In genomic region chr5:90528704-90529233, GRCh38 we compare ENCODE assay signal across 7 cellular contexts. TPM values are rescaled to one million over a fixed set of nuclear protein-coding genes. Genes with fewer than 3 reads are reported as not detected.
DNase-seq lines count a peak whose midpoint lies in the region; ATAC-seq and TF ChIP-seq lines count a peak whose summit lies in the region.

No MANE protein-coding gene starts in this region.

- H3K9me2 ChIP-seq in PC-9 (ENCODE audit: insufficient read depth) = no peaks in the 10 kb centered on the region

- no peak overlapping the region; a peak in 1 of 7 replicates for H3K27ac Mint-ChIP-seq in H9

- H3K18ac ChIP-seq in H9 (ENCODE audit: insufficient read length, low read depth, low read length) = no peak overlapping the region

- H4K20me1 ChIP-seq in H9 (ENCODE audit: control insufficient read depth, insufficient read depth, insufficient read length) = no peaks in the 10 kb centered on the region
- no peaks in the 10 kb centered on the region; the same call in 1 of the 2 replicates for H4K20me1 ChIP-seq in PC-9 (ENCODE audit: insufficient read depth)

- no peak overlapping the region for H2AFZ ChIP-seq in H9 (ENCODE audit: low read length)
- H2AFZ ChIP-seq in PC-9 = peak overlapping the region; percentile 94

- no peak overlapping the region for H3T11ph ChIP-seq in H9 (ENCODE audit: low read length)

- H2BK12ac ChIP-seq in H9 (ENCODE audit: insufficient read length, low read depth, low read length) = no peak overlapping the region

- WGBS in H9 (ENCODE audit: extremely low coverage, insufficient read length, low lambda C conversion rate) = no CpG with 5 or more reads among the region's 17 CpGs
- 0% methylated on average over 17 of the region's 17 CpGs for WGBS in right lobe of liver (ENCODE audit: insufficient coverage, low coverage, low lambda C conversion rate, missing lambda C conversion rate)

- H4K8ac ChIP-seq in H9 (replicated peaks; ENCODE audit: insufficient read length, low read depth, low read length) = no peak overlapping the region

- H3K4me3 Mint-ChIP-seq in H9 = peak overlapping the region; percentile 93 to 96

- peaks cover 20 to 29% of the 10 kb centered on the region in 2 experiments for H3K4me1 Mint-ChIP-seq in H9

- TF ChIP-seq CTCF in H9 (conservative IDR thresholded peaks at IDR 0.05) (no peak), PC-9 (conservative IDR thresholded peaks at IDR 0.05) (no peak), cardiac fibroblast (IDR thresholded peaks at IDR 0.05; ENCODE audit: low read depth, low read length) (no peak), right lobe of liver (IDR thresholded peaks at IDR 0.05) (no peak)

- no peak overlapping the region for H2BK15ac ChIP-seq in H9 (ENCODE audit: low read depth, low read length)

- no peak overlapping the region for H3K4ac ChIP-seq in H9 (ENCODE audit: low read depth, low read length)

- H2AK5ac ChIP-seq in H9 (ENCODE audit: insufficient read length, low read length) = no peak overlapping the region

- ATAC-seq in right lobe of liver = peak in 1 of 4 donors; percentile 1

- peaks cover 5 to 21% (median 8%) of the 10 kb centered on the region in 3 experiments; a peak in 6 of 7 replicates for H3K36me3 Mint-ChIP-seq in H9 (ENCODE audit: insufficient read depth in 1 of 3, low read depth in 3 of 3)

- no peak overlapping the region for H2BK20ac ChIP-seq in H9 (ENCODE audit: low read depth, low read length, poor library complexity, severe bottlenecking)

- no peak overlapping the region for H3K56ac ChIP-seq in H9 (ENCODE audit: insufficient read length, low read depth, low read length)

- H3K4me3 ChIP-seq in GM08714 (ENCODE audit: low read length) (peak overlapping the region; percentile 99), PC-9 (peak overlapping the region; percentile 82), cardiac fibroblast (replicated peaks in 1 of 2; ENCODE audit: low read depth in 2 of 2, low read length in 2 of 2) (peak overlapping the region; percentile 81 to 95), right lobe of liver (peak overlapping the region; percentile 83 to 86 (median 85))

- peaks cover 10% of the 10 kb centered on the region for H3K23me2 ChIP-seq in H9 (ENCODE audit: insufficient read length, low read depth, low read length, poor library complexity, severe bottlenecking)

- peak overlapping the region; percentile 72 for H3K9ac ChIP-seq in H9 (ENCODE audit: extremely low read depth, insufficient read length, low read length)

- no peaks in the 10 kb centered on the region for H3K79me1 ChIP-seq in H9 (ENCODE audit: insufficient read depth, low read depth, low read length, poor library complexity, severe bottlenecking)

- H3K36me3 ChIP-seq in PC-9 (ENCODE audit: low read depth) (no peaks in the 10 kb centered on the region), right lobe of liver (peaks cover 0 to 15% (median 0%) of the 10 kb centered on the region in 4 donors)

- H3K27ac ChIP-seq in H9 (ENCODE audit: insufficient read length, low read depth, low read length) (no peak overlapping the region), PC-9 (peak overlapping the region; percentile 54), right lobe of liver (peak overlapping the region; percentile 93 to 96 (median 95)), temporal lobe (ENCODE audit: low read depth, low read length) (peak overlapping the region; percentile 98)

- no peak for TF ChIP-seq POLR2A in right lobe of liver (IDR thresholded peaks at IDR 0.05)

- no peak overlapping the region for H4K91ac ChIP-seq in H9 (ENCODE audit: insufficient read length, low read depth, low read length)

- POLR2A ChIA-PET in PC-9 (lab: Charles Lee; ENCODE audit: unreplicated experiment) = no interaction called here

- no peak overlapping the region for H4K5ac ChIP-seq in H9 (ENCODE audit: insufficient read length, low read depth, low read length)

- H2BK120ac ChIP-seq in H9 (ENCODE audit: low read depth, low read length, poor library complexity, severe bottlenecking) = no peak overlapping the region

- peak overlapping the region; percentile 98 for H3K4me2 ChIP-seq in H9 (ENCODE audit: insufficient read depth, insufficient read length, low read length)
- peak overlapping the region; percentile 90 for H3K4me2 ChIP-seq in PC-9

- no peaks in the 10 kb centered on the region for H3K27me3 Mint-ChIP-seq in H9 (ENCODE audit: low read depth)

- TSS peak; percentile 69 for BruUV-seq in PC-9 (replicated peaks; lab: Mats Ljungman, UMichigan)

- H3K27me3 ChIP-seq in H9 (ENCODE audit: insufficient read depth, low read length) (no peaks in the 10 kb centered on the region), PC-9 (ENCODE audit: insufficient read depth, low read depth) (peaks cover 4% of the 10 kb centered on the region; the same call in 1 of the 2 replicates), right lobe of liver (no peaks in the 10 kb centered on the region)

- no peaks in the 10 kb centered on the region; the same call in 1 of the 2 replicates for H3K79me2 ChIP-seq in H9 (ENCODE audit: insufficient read depth, low read length)
- peaks cover 34% of the 10 kb centered on the region for H3K79me2 ChIP-seq in PC-9 (ENCODE audit: low read depth)

- no peak overlapping the region; the same call in 1 of the 2 replicates for H3K14ac ChIP-seq in H9 (ENCODE audit: insufficient read depth, low read length)

- intact Hi-C loops in PC-9 (cut with micrococcal nuclease; ENCODE audit: unreplicated experiment) (loop anchor here (1.0 to 2.0 kb wide), 2 partner anchors 28 to 54 kb away; partner anchors contain the start of genes MBLAC2 and POLR3G), right lobe of liver (cut with DNase I) (no loop called here)

- no peaks in the 10 kb centered on the region for H3F3A ChIP-seq in PC-9 (ENCODE audit: insufficient read depth, low read depth)

- CTCF ChIA-PET in PC-9 (lab: Charles Lee) = no interaction called here

- DNase-seq in H9 (no peak), PC-9 (no peak), cardiac fibroblast (ENCODE audit: low read depth in 2 of 2) (peak; percentile 31 to 33), right lobe of liver (no peak), COLO668 (lab: John Stamatoyannopoulos, UW; ENCODE audit: unreplicated experiment) (no peak)

- H3K23ac ChIP-seq in H9 (ENCODE audit: insufficient read length, low read depth, low read length) = no peak overlapping the region

- no peaks in the 10 kb centered on the region for H3K9me3 ChIP-seq in H9 (ENCODE audit: control insufficient read depth, low read depth, low read length)
- H3K9me3 ChIP-seq in PC-9 (ENCODE audit: insufficient read depth, low read depth) = no peaks in the 10 kb centered on the region
- H3K9me3 ChIP-seq in right lobe of liver = no peaks in the 10 kb centered on the region

- no peak overlapping the region for H2BK5ac ChIP-seq in H9 (ENCODE audit: insufficient read length, low read length)

- H3K4me1 ChIP-seq in H9 (ENCODE audit: insufficient read depth, low read length) (0 out of 2 replicates have a peak, but pooled peaks cover under 1% of the 10 kb centered on the region), PC-9 (replicated peaks; ENCODE audit: insufficient read depth) (peaks cover 15% of the 10 kb centered on the region), right lobe of liver (peaks cover 0 to 28% (median 5%) of the 10 kb centered on the region in 4 donors)

- no peaks in the 10 kb centered on the region for H3K9me3 Mint-ChIP-seq in H9

RNA-seq across cellular contexts. Expression of gene LYSMD3, which starts 0.6 kb away (rescaled TPM):
- total RNA-seq in H9 (2021) (14.0 and 16.5 TPM in 2 replicates), PC-9 (2021) (4.6 and 10.6 TPM in 2 replicates), right lobe of liver (10 to 100 TPM; 11.4 to 16.6 (median 13.3) TPM), temporal lobe (13.0 TPM)

RNA-seq across cellular contexts. Expression of gene ADGRV1, which starts 29.8 kb away (rescaled TPM):
- total RNA-seq in H9 (2021) (55.4 and 64.8 TPM in 2 replicates), PC-9 (2021) (1.0 and 1.2 TPM in 2 replicates), right lobe of liver (10 to 100 TPM in 2 of 6 experiments, 1 to 10 TPM in 4; 4.5 to 15.9 (median 7.4) TPM), temporal lobe (150 TPM)

RNA-seq across cellular contexts. Expression of gene POLR3G, which starts 54.1 kb away (rescaled TPM):
- total RNA-seq in H9 (2021) = 73.6 and 75.4 TPM in 2 replicates
- 3.9 and 4.4 TPM in 2 replicates for total RNA-seq in PC-9 (2021)
- 1 to 10 TPM; 1.2 to 7.7 (median 2.0) TPM for total RNA-seq in right lobe of liver
- 2.5 TPM for total RNA-seq in temporal lobe

RNA-seq across cellular contexts. Expression of gene MBLAC2, which starts 54.2 kb away (rescaled TPM):
- total RNA-seq in H9 (2021) (4.7 and 4.9 TPM in 2 replicates), PC-9 (2021) (4.3 and 4.6 TPM in 2 replicates), right lobe of liver (1 to 10 TPM; 2.3 to 5.3 (median 3.9) TPM), temporal lobe (14.3 TPM)

Comparison
In these comparisons a context has a peak if more than half of its experiments do, and no peak if none do; other contexts are left out.
1. DNase-seq: peak in cardiac fibroblast (2 of 2); none in H9 (single experiment), PC-9 (0 of 2), right lobe of liver (0 of 3) and COLO668 (single experiment).
2. Peak in every context shown above with its lines, with median percentiles within 50 percentile points of each other: H3K4me3 ChIP-seq.